In the genomic region with DNA sequence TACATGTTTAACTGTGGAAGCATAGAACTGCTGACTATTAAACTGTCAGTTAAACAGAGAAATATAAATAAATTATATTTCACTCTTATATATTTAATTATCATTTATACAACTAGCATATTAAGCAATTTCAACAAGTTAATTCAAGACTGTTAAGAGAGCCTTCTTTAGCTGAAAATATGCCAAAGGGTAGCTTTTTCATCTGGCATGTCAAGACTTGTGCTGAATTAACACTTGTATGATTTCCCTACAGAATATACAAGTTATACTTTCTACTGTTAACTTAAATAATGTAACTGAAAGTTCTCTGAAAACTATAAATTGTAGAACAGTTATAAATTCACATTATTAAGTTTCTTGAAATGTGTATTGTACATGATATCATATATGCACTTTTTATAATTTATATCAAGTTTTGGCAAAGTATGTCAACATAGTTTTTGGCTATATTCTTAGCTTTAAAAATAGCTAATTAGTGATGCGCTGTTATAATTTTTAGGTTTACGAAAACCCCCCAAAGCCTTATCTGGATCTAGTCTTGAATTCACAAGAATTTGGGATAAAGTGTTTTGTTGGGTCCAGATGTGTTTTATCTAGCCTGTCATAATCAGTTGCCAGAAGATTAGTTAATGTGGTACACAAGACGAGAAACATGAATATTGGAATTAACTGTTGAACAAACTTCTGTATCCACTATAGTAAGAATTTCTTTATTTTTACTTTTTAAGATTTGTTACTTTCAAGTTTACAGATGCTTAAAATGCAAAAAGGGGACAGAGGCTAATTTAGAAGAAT, we compare ENCODE assay signal across 21 cellular contexts.
"Had no signal": no experiment of that assay in that cellular context is flagged by ENCODE, and none has a peak within 500 bp of the region (broad histone marks: within the 10 kb centered on the region; RNA-seq: fewer than 3 reads in every experiment).

No MANE protein-coding gene starts in this region.

- DNase-seq: activated CD8-positive, alpha-beta memory T cell treated with anti-CD3 and anti-CD28 coated beads for 24 hours; activated CD8-positive, alpha-beta memory T cell treated with anti-CD3 and anti-CD28 coated beads, Interleukin-2, amount 50 U/mL, for 4 hours; activated naive CD4-positive, alpha-beta T cell; activated naive CD8-positive, alpha-beta T cell treated with anti-CD3 and anti-CD28 coated beads for 36 hours; activated T-cell treated with anti-CD3 and anti-CD28 coated beads, Interleukin-2, amount 50 U/mL, for 24 hours; foreskin fibroblast; left lung; midbrain; natural killer cell; ovary; psoas muscle; right cardiac atrium; stimulated activated CD4-positive, alpha-beta T cell treated with anti-CD3 and anti-CD28 coated beads, Interleukin-12 subunit alpha, Interleukin-12 subunit beta, amount 100 ng/mL, for 4 hours; stimulated activated CD4-positive, alpha-beta T cell treated with anti-CD3 and anti-CD28 coated beads, Interleukin-4, amount 100 ng/mL, for 4 hours; substantia nigra; T1000; thyroid gland; upper lobe of right lung had no signal

- H3K9me3 ChIP-seq: left lung, ovary, psoas muscle, thyroid gland, upper lobe of right lung had no signal

- ATAC-seq: left lung, natural killer cell, psoas muscle, right cardiac atrium, upper lobe of right lung, WTC11 had no signal

- H3K4me1 ChIP-seq: left lung, psoas muscle, upper lobe of right lung had no signal

- H3K36me3 ChIP-seq: left lung, ovary, thyroid gland, upper lobe of right lung had no signal

- H3K27ac ChIP-seq: coronary artery, left lung, ovary, psoas muscle, thyroid gland, upper lobe of right lung had no signal

- H3K4me3 ChIP-seq: coronary artery, left lung, ovary, psoas muscle, thyroid gland, upper lobe of right lung had no signal

- H3K27me3 ChIP-seq: left lung, ovary, thyroid gland, upper lobe of right lung had no signal

- FAIRE-seq: astrocyte had no signal
